ENCODE assay signal across 35 cellular contexts in genomic region chr13:61989984-61990383, GRCh38.
"Had no signal": no experiment of that assay in that cellular context is flagged by ENCODE, and none has a peak within 500 bp of the region (broad histone marks: within the 10 kb centered on the region; RNA-seq: fewer than 3 reads in every experiment).

No MANE protein-coding gene starts in this region.

- H3K9me3 Mint-ChIP-seq: activated CD4-positive, alpha-beta T cell treated with anti-CD3 and anti-CD28 coated beads, Interleukin-2, amount 10 ng/mL, durations not matched to agents 24 days and 14 days; activated CD8-positive, alpha-beta T cell treated with anti-CD3 and anti-CD28 coated beads for 36 hours; activated T-cell treated with anti-CD3 and anti-CD28 coated beads, Interleukin-2, amount 50 U/mL, for 4 hours; T-helper 2 cell treated with Interferon-gamma antibody and Interleukin-4, amounts not matched to agents 5 μg/mL and 100 μg/mL, for 36 hours had no signal

- H3K27me3 ChIP-seq: adrenal gland, body of pancreas, brain microvascular endothelial cell, breast epithelium had no signal

- H3K4me3 Mint-ChIP-seq: activated B cell treated with CpG ODN at 0.5 μM for 24 hours; activated CD4-positive, alpha-beta memory T cell treated with anti-CD3 and anti-CD28 coated beads for 36 hours; activated CD4-positive, alpha-beta T cell treated with anti-CD3 and anti-CD28 coated beads, Interleukin-2, amount 10 ng/mL, durations not matched to agents 24 days and 14 days; activated CD8-positive, alpha-beta T cell treated with anti-CD3 and anti-CD28 coated beads for 36 hours; activated naive CD4-positive, alpha-beta T cell treated with anti-CD3 and anti-CD28 coated beads for 36 hours; activated naive CD8-positive, alpha-beta T cell treated with anti-CD3 and anti-CD28 coated beads for 36 hours; activated T-cell treated with anti-CD3 and anti-CD28 coated beads, Interleukin-2, amount 50 U/mL, for 4 hours; activated T-cell treated with anti-CD3 and anti-CD28 coated beads, Interleukin-2, amount 50 U/mL, for 72 hours; activated T-helper 1 cell treated with anti-CD3 and anti-CD28 coated beads, Interleukin-12 subunit alpha, Interleukin-12 subunit beta, Interleukin-2, Interleukin-4 antibody, amounts not matched to agents 30 ng/mL and 10 ng/mL and 1 ng/mL, durations not matched to agents 14 hours and 24 hours and 36 hours; activated T-helper 17 cell treated with anti-CD3 and anti-CD28 coated beads, Interleukin-2, amount 50 U/mL, for 72 hours; T-helper 2 cell treated with Interferon-gamma antibody and Interleukin-4, amounts not matched to agents 5 μg/mL and 100 μg/mL, for 36 hours had no signal

- H3K9me3 ChIP-seq: adrenal gland, body of pancreas, breast epithelium had no signal

- H3K4me1 Mint-ChIP-seq: activated B cell treated with CpG ODN at 0.5 μM for 24 hours; activated CD4-positive, alpha-beta T cell treated with anti-CD3 and anti-CD28 coated beads, Interleukin-2, amount 10 ng/mL, durations not matched to agents 24 days and 14 days; activated naive CD8-positive, alpha-beta T cell treated with anti-CD3 and anti-CD28 coated beads for 36 hours; activated T-helper 17 cell treated with anti-CD3 and anti-CD28 coated beads, Interleukin-2, amount 50 U/mL, for 72 hours had no signal

- FAIRE-seq: astrocyte, TTC549 had no signal

- H3K27me3 Mint-ChIP-seq: activated B cell treated with CpG ODN at 0.5 μM for 24 hours; activated CD4-positive, alpha-beta memory T cell treated with anti-CD3 and anti-CD28 coated beads for 36 hours; activated CD4-positive, alpha-beta T cell treated with anti-CD3 and anti-CD28 coated beads, Interleukin-2, amount 10 ng/mL, durations not matched to agents 24 days and 14 days; activated CD8-positive, alpha-beta T cell treated with anti-CD3 and anti-CD28 coated beads for 36 hours; activated naive CD8-positive, alpha-beta T cell treated with anti-CD3 and anti-CD28 coated beads for 36 hours; activated T-helper 17 cell treated with anti-CD3 and anti-CD28 coated beads, Interleukin-2, amount 50 U/mL, for 72 hours had no signal

- H3K36me3 ChIP-seq: adrenal gland, brain microvascular endothelial cell had no signal

- H3K36me3 Mint-ChIP-seq: activated CD4-positive, alpha-beta memory T cell treated with anti-CD3 and anti-CD28 coated beads for 36 hours; activated naive CD4-positive, alpha-beta T cell treated with anti-CD3 and anti-CD28 coated beads, Interleukin-2, amount 50 U/mL, for 72 hours; activated naive CD8-positive, alpha-beta T cell treated with anti-CD3 and anti-CD28 coated beads for 36 hours had no signal

- DNase-seq: activated B cell treated with CpG ODN at 0.5 μM for 24 hours; activated CD4-positive, alpha-beta memory T cell treated with anti-CD3 and anti-CD28 coated beads for 36 hours; activated CD4-positive, alpha-beta T cell treated with anti-CD3 and anti-CD28 coated beads for 4 hours; activated CD4-positive, alpha-beta T cell treated with anti-CD3 and anti-CD28 coated beads, Interleukin-2, amount 10 ng/mL, durations not matched to agents 24 days and 14 days; activated CD4-positive, alpha-beta T cell treated with anti-CD3 and anti-CD28 coated beads, Interleukin-2, amount 50 U/mL, for 1 hour; activated CD4-positive, alpha-beta T cell treated with anti-CD3 and anti-CD28 coated beads, Interleukin-2, amount 50 U/mL, for 4 hours; activated CD4-positive, CD25-positive, alpha-beta regulatory T cell treated with anti-CD3 and anti-CD28 coated beads, Interleukin-2, amount 50 U/mL, for 72 hours; activated CD8-positive, alpha-beta memory T cell treated with anti-CD3 and anti-CD28 coated beads, Interleukin-2, amount 50 U/mL, for 4 hours; activated CD8-positive, alpha-beta T cell treated with anti-CD3 and anti-CD28 coated beads for 36 hours; activated effector memory CD4-positive, alpha-beta T cell treated with anti-CD3 and anti-CD28 coated beads, Interleukin-2, amount 50 U/mL, for 16 hours; activated gamma-delta T cell treated with Interleukin-2 at 50 U/mL for 16 hours; activated naive CD4-positive, alpha-beta T cell; activated naive CD4-positive, alpha-beta T cell treated with anti-CD3 and anti-CD28 coated beads for 36 hours; activated naive CD4-positive, alpha-beta T cell treated with anti-CD3 and anti-CD28 coated beads, Interleukin-2, amount 50 U/mL, for 16 hours; activated naive CD8-positive, alpha-beta T cell treated with anti-CD3 and anti-CD28 coated beads for 36 hours; activated T-cell treated with anti-CD3 and anti-CD28 coated beads for 4 hours; activated T-cell treated with anti-CD3 and anti-CD28 coated beads, Interleukin-2, amount 50 U/mL, for 1 hour; activated T-cell treated with anti-CD3 and anti-CD28 coated beads, Interleukin-2, amount 50 U/mL, for 4 hours; activated T-cell treated with anti-CD3 and anti-CD28 coated beads, Interleukin-2, amount 50 U/mL, for 72 hours; adrenal gland; amniotic stem cell; aorta; body of pancreas; brain microvascular endothelial cell; central memory CD4-positive, alpha-beta T cell; T-helper 2 cell; T-helper 9 cell had no signal

- H3K27ac ChIP-seq: adrenal gland, body of pancreas, brain microvascular endothelial cell, breast epithelium, VCaP had no signal

- ATAC-seq: activated CD8-positive, alpha-beta T cell treated with anti-CD3 and anti-CD28 coated beads for 36 hours; activated naive CD4-positive, alpha-beta T cell treated with anti-CD3 and anti-CD28 coated beads, Interleukin-2, amount 50 U/mL, for 72 hours; activated T-cell treated with anti-CD3 and anti-CD28 coated beads, Interleukin-2, amount 50 U/mL, for 4 hours; activated T-cell treated with anti-CD3 and anti-CD28 coated beads, Interleukin-2, amount 50 U/mL, for 72 hours; activated T-helper 17 cell treated with anti-CD3 and anti-CD28 coated beads, Interleukin-2, amount 50 U/mL, for 72 hours; body of pancreas had no signal

- H3K27ac Mint-ChIP-seq: activated B cell treated with CpG ODN at 0.5 μM for 24 hours; activated CD4-positive, alpha-beta memory T cell treated with anti-CD3 and anti-CD28 coated beads for 36 hours; activated CD4-positive, alpha-beta T cell treated with anti-CD3 and anti-CD28 coated beads, Interleukin-2, amount 10 ng/mL, durations not matched to agents 24 days and 14 days; activated CD8-positive, alpha-beta T cell treated with anti-CD3 and anti-CD28 coated beads for 36 hours; activated naive CD4-positive, alpha-beta T cell treated with anti-CD3 and anti-CD28 coated beads for 36 hours; activated naive CD4-positive, alpha-beta T cell treated with anti-CD3 and anti-CD28 coated beads, Interleukin-2, amount 50 U/mL, for 72 hours; activated naive CD8-positive, alpha-beta T cell treated with anti-CD3 and anti-CD28 coated beads for 36 hours; activated T-cell treated with anti-CD3 and anti-CD28 coated beads, Interleukin-2, amount 50 U/mL, for 72 hours; activated T-helper 1 cell treated with anti-CD3 and anti-CD28 coated beads, Interleukin-12 subunit alpha, Interleukin-12 subunit beta, Interleukin-2, Interleukin-4 antibody, amounts not matched to agents 30 ng/mL and 10 ng/mL and 1 ng/mL, durations not matched to agents 14 hours and 24 hours and 36 hours; activated T-helper 17 cell treated with anti-CD3 and anti-CD28 coated beads, Interleukin-2, amount 50 U/mL, for 72 hours; T-helper 2 cell treated with Interferon-gamma antibody and Interleukin-4, amounts not matched to agents 5 μg/mL and 100 μg/mL, for 36 hours had no signal

- H3K4me1 ChIP-seq: adrenal gland, body of pancreas, breast epithelium had no signal

- H3K4me3 ChIP-seq: adrenal gland, body of pancreas, breast epithelium had no signal
